27 cellular contexts compared by ENCODE assay signal in the genomic region with DNA sequence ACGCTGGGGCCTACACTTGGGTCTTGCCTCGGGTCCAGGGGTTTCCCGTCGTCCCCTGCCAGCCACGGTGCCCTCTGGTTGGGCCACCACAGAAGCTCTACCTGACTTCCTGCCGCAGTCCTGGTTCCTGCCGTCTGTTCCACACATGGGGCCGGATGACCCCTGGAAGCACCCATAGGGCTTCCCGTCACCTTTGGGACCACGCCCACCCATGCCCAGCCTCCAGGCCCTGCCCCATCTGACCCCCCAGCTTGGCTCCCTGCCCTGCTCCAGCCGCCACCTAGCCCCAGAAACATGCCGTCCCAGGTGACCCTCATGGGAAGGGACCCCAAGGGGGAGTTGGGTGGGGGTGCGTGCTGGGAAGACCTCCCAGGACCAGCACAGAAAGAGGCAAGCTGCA. TPM values are rescaled to one million over a fixed set of nuclear protein-coding genes. Genes with fewer than 3 reads are reported as not detected.
DNase-seq lines count a peak whose midpoint lies in the region; ATAC-seq and TF ChIP-seq lines count a peak whose summit lies in the region.
"Had no signal": no experiment of that assay in that cellular context is flagged by ENCODE, and none has a peak within 500 bp of the region (broad histone marks: within the 10 kb centered on the region; RNA-seq: fewer than 3 reads in every experiment).

No MANE protein-coding gene starts in this region.

- H4K8ac ChIP-seq in neuronal stem cell (ENCODE audit: low read depth, low read length) = no peak overlapping the region

- H3K9me3 ChIP-seq in left ventricle myocardium inferior (replicated peaks) (no peaks in the 10 kb centered on the region), Peyer's patch (no peaks in the 10 kb centered on the region), neuronal stem cell (replicated peaks in 1 of 2; ENCODE audit: control insufficient read depth in 2 of 2, insufficient read depth in 1 of 2, low read depth in 1 of 2, low read length in 2 of 2) (no peaks in the 10 kb centered on the region)
- H3K9me3 ChIP-seq: BE2C had no signal

- intact Hi-C loops in Right ventricle myocardium inferior (cut with DNase I) (no loop called here), left ventricle myocardium inferior (cut with micrococcal nuclease) (no loop called here)

- peak overlapping the region; percentile 73 for H3K14ac ChIP-seq in neuronal stem cell (ENCODE audit: low read length)

- H3K27ac ChIP-seq in left ventricle myocardium inferior (replicated peaks) (no peak overlapping the region), Peyer's patch (no peak overlapping the region), neuronal stem cell (replicated peaks; ENCODE audit: low read length) (no peak overlapping the region)
- H3K27ac ChIP-seq: SK-N-MC had no signal

- no peaks in the 10 kb centered on the region for H3K79me1 ChIP-seq in neuronal stem cell (ENCODE audit: low read depth, low read length)

- peaks cover 22% of the 10 kb centered on the region for H3K4me1 ChIP-seq in left ventricle myocardium inferior
- H3K4me1 ChIP-seq in Peyer's patch = no peaks in the 10 kb centered on the region
- H3K4me1 ChIP-seq in neuronal stem cell (ENCODE audit: control insufficient read depth in 2 of 2, insufficient read depth in 1 of 2, low read depth in 1 of 2, low read length in 2 of 2) = peaks cover 3 to 13% of the 10 kb centered on the region in 2 donors
- H3K4me1 ChIP-seq: BE2C had no signal

- H3K4me1 Mint-ChIP-seq in stimulated activated effector memory CD8-positive, alpha-beta T cell treated with anti-CD3 and anti-CD28 coated beads, Interleukin-12 subunit alpha, Interleukin-12 subunit beta, amount 100 ng/mL, for 72 hours = peaks cover 52% of the 10 kb centered on the region

- no peak overlapping the region for H3K4me3 Mint-ChIP-seq in stimulated activated effector memory CD8-positive, alpha-beta T cell treated with anti-CD3 and anti-CD28 coated beads, Interleukin-12 subunit alpha, Interleukin-12 subunit beta, amount 100 ng/mL, for 72 hours

- H2BK5ac ChIP-seq in neuronal stem cell (ENCODE audit: low read length) = no peak overlapping the region

- no peaks in the 10 kb centered on the region for H3K36me3 ChIP-seq in left ventricle myocardium inferior
- H3K36me3 ChIP-seq in Peyer's patch = no peaks in the 10 kb centered on the region
- H3K36me3 ChIP-seq in neuronal stem cell (replicated peaks in 1 of 2; ENCODE audit: control insufficient read depth in 2 of 2, insufficient read depth in 2 of 2, low read length in 2 of 2) = no peaks in the 10 kb centered on the region
- H3K36me3 ChIP-seq: BE2C had no signal

- H3K4me3 ChIP-seq in left ventricle myocardium inferior (no peak overlapping the region), Peyer's patch (no peak overlapping the region), neuronal stem cell (ENCODE audit: low read length in 2 of 2) (no peak overlapping the region)
- H3K4me3 ChIP-seq: K562, SK-N-MC had no signal

- TF ChIP-seq CTCF in left ventricle myocardium inferior (IDR thresholded peaks at IDR 0.05; ENCODE audit: borderline replicate concordance) (no peak), Peyer's patch (IDR thresholded peaks at IDR 0.05) (no peak)

- H3K9me3 Mint-ChIP-seq in stimulated activated effector memory CD8-positive, alpha-beta T cell treated with anti-CD3 and anti-CD28 coated beads, Interleukin-12 subunit alpha, Interleukin-12 subunit beta, amount 100 ng/mL, for 72 hours = no peaks in the 10 kb centered on the region

- ATAC-seq in Right ventricle myocardium inferior = no peak
- ATAC-seq in stimulated activated effector memory CD8-positive, alpha-beta T cell treated with anti-CD3 and anti-CD28 coated beads, Interleukin-12 subunit alpha, Interleukin-12 subunit beta, amount 100 ng/mL, for 72 hours = no peak
- ATAC-seq in GM18870 (IDR thresholded peaks at IDR 0.05; ENCODE audit: unreplicated experiment) = no peak
- ATAC-seq: K562, PC-3 had no signal

- no peak overlapping the region for H3K9ac ChIP-seq in neuronal stem cell (ENCODE audit: low read depth, low read length, poor library complexity)

- DNase-seq in Right ventricle myocardium inferior (ENCODE audit: missing footprints) (peak; percentile 2), left ventricle myocardium inferior (no peak), Peyer's patch (peak in 2 of 3 donors; percentile 34 to 41), neuronal stem cell (ENCODE audit: low spot score) (no peak), putamen (ENCODE audit: low spot score) (no peak), GM19240 (ENCODE audit: insufficient read length, low spot score) (no peak)
- DNase-seq in stimulated activated effector memory CD8-positive, alpha-beta T cell treated with anti-CD3 and anti-CD28 coated beads, Interleukin-12 subunit alpha, Interleukin-12 subunit beta, amount 100 ng/mL, for 72 hours (ENCODE audit: low spot score in 2 of 2) = no peak
- DNase-seq: 8988T; ACHN; BE2C; Calu3; DMS153; DND-41; MV-4-11; NCI-H1105; NCI-H1436 treated with DMSO at 0.1 percent for 48 hours; NCI-H187 treated with DMSO at 0.1 percent for 48 hours; NCI-H2107; NCI-H446 treated with DMSO at 0.1 percent for 48 hours; NCI-H526; NCI-H82; NK-92 treated with Interleukin-12 subunit alpha and Interleukin-12 subunit beta, amount 100 ng/mL, for 24 hours; PC-3; SHP77 treated with DMSO at 0.1 percent for 48 hours had no signal

- H2BK15ac ChIP-seq in neuronal stem cell (ENCODE audit: low read length) = no peak overlapping the region

- no peak overlapping the region for H3K23ac ChIP-seq in neuronal stem cell (ENCODE audit: low read depth, low read length, poor library complexity)

- H3K27me3 ChIP-seq in left ventricle myocardium inferior (ENCODE audit: low read depth) (peaks cover 16% of the 10 kb centered on the region), Peyer's patch (no peaks in the 10 kb centered on the region), neuronal stem cell (ENCODE audit: control insufficient read depth in 3 of 3, insufficient read depth in 3 of 3, low read depth in 1 of 3, low read length in 3 of 3) (no peaks in the 10 kb centered on the region)

- H2AFZ ChIP-seq in neuronal stem cell (ENCODE audit: low read length) = no peak overlapping the region

- H3K36me3 Mint-ChIP-seq in stimulated activated effector memory CD8-positive, alpha-beta T cell treated with anti-CD3 and anti-CD28 coated beads, Interleukin-12 subunit alpha, Interleukin-12 subunit beta, amount 100 ng/mL, for 72 hours = no peaks in the 10 kb centered on the region

- H3K4ac ChIP-seq in neuronal stem cell (ENCODE audit: low read length) = no peak overlapping the region

- H2BK12ac ChIP-seq in neuronal stem cell (ENCODE audit: low read length) = peak overlapping the region; percentile 35

- peak overlapping the region; percentile 67 for H3K27ac Mint-ChIP-seq in stimulated activated effector memory CD8-positive, alpha-beta T cell treated with anti-CD3 and anti-CD28 coated beads, Interleukin-12 subunit alpha, Interleukin-12 subunit beta, amount 100 ng/mL, for 72 hours

- peak overlapping the region; percentile 69 for H3K18ac ChIP-seq in neuronal stem cell (ENCODE audit: low read length)

- no peak for TF ChIP-seq POLR2A in Peyer's patch (IDR thresholded peaks at IDR 0.05)

- H3K4me2 ChIP-seq in neuronal stem cell (ENCODE audit: insufficient read depth, low read length, poor library complexity, severe bottlenecking) = no peak overlapping the region

- H4K91ac ChIP-seq in neuronal stem cell (ENCODE audit: low read depth, low read length, poor library complexity) = no peak overlapping the region

- no peak overlapping the region for H2BK120ac ChIP-seq in neuronal stem cell (ENCODE audit: low read depth, low read length)

- H2AK5ac ChIP-seq in neuronal stem cell (ENCODE audit: low read depth, low read length) = no peak overlapping the region

- WGBS in neuronal stem cell (ENCODE audit: extremely low coverage in 2 of 2, insufficient read length in 2 of 2, insufficient replicate concordance in 1 of 2), 2 donors = no CpG with 5 or more reads among the region's 13 CpGs

RNA-seq across cellular contexts. Expression of gene MRPL36, which starts 13.7 kb away (rescaled TPM):
- total RNA-seq in Right ventricle myocardium inferior (62.3 TPM), left ventricle myocardium inferior (57.4 TPM), Peyer's patch (10 to 100 TPM; 21.9 to 23.9 (median 23.3) TPM)
- polyA plus RNA-seq in neuronal stem cell (2013, experiment 1 of 2) = 54.5 TPM
- polyA plus RNA-seq in neuronal stem cell (2013, experiment 2 of 2) = 56.1 TPM

RNA-seq across cellular contexts. Expression of gene NDUFS6, which starts 15.2 kb away (rescaled TPM):
- total RNA-seq in Right ventricle myocardium inferior (134 TPM), left ventricle myocardium inferior (122 TPM), Peyer's patch (10 to 100 TPM; 27.4 to 86.5 (median 47.6) TPM)
- polyA plus RNA-seq in neuronal stem cell (2013, experiment 1 of 2) = 149 TPM
- 147 TPM for polyA plus RNA-seq in neuronal stem cell (2013, experiment 2 of 2)

Comparison
In these comparisons a context has a peak if more than half of its experiments do, and no peak if none do; other contexts are left out.
1. DNase-seq: peak in Right ventricle myocardium inferior (single experiment) and Peyer's patch (2 of 3); none in left ventricle myocardium inferior (single experiment), neuronal stem cell (single experiment), stimulated activated effector memory CD8-positive, alpha-beta T cell treated with anti-CD3 and anti-CD28 coated beads, Interleukin-12 subunit alpha, Interleukin-12 subunit beta, amount 100 ng/mL, for 72 hours (0 of 2), putamen (single experiment) and GM19240 (single experiment).